In the genomic region with DNA sequence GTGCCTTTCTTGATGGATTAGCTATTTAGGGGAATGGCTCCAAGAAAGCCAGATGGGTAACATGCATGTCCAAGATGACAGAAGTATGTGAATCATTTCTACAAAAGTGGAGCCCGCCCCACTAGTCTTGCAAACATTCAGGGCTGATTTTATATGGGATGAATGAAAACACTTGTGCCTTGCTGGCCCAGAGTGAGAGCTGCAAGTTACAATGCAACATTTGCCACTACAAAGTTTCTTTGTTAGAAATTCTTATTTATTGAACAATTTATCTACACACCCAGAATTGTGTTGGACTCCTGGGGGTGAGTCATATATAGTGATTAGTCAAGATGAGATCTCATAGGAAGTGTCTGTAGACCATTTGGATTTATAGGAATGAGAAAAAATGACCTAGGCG, we compare ENCODE assay signal across 22 cellular contexts. TPM values are rescaled to one million over a fixed set of nuclear protein-coding genes. Genes with fewer than 3 reads are reported as not detected.
DNase-seq lines count a peak whose midpoint lies in the region; ATAC-seq and TF ChIP-seq lines count a peak whose summit lies in the region.
"Had no signal": no experiment of that assay in that cellular context is flagged by ENCODE, and none has a peak within 500 bp of the region (broad histone marks: within the 10 kb centered on the region; RNA-seq: fewer than 3 reads in every experiment).

No MANE protein-coding gene starts in this region.

- H3K4me1 Mint-ChIP-seq in chondrocyte (ENCODE audit: low read depth): peaks cover 21% of the 10 kb centered on the region
- H3K4me1 Mint-ChIP-seq: naive B cell had no signal

- in situ Hi-C loops in IMR-90 (cut with MboI; ENCODE audit: low sequenced_read_pairs): no loop called here

- no peaks in the 10 kb centered on the region for H4K20me1 ChIP-seq in IMR-90 (ENCODE audit: insufficient read depth, low read length)

- no peak overlapping the region for H3K23ac ChIP-seq in IMR-90 (ENCODE audit: low read depth, low read length)

- peak overlapping the region; percentile 14 for H2BK5ac ChIP-seq in IMR-90 (ENCODE audit: low read depth, low read length, poor library complexity, severe bottlenecking)

- H3K9ac ChIP-seq in IMR-90 (ENCODE audit: low read depth, low read length): no peak overlapping the region

- peak; percentile 21 for ATAC-seq in IMR-90 (ENCODE audit: low read depth)
- ATAC-seq in Right ventricle myocardium superior (ENCODE audit: poor library complexity): no peak
- ATAC-seq: activated CD8-positive, alpha-beta T cell treated with anti-CD3 and anti-CD28 coated beads for 36 hours had no signal

- no peaks in the 10 kb centered on the region for H3K27me3 Mint-ChIP-seq in chondrocyte (ENCODE audit: low read depth)

- H2BK20ac ChIP-seq in IMR-90 (ENCODE audit: low read depth, low read length): peak overlapping the region; percentile 43; the same call in 1 of the 2 replicates

- H3K27ac ChIP-seq in IMR-90 (ENCODE audit: insufficient read depth, low read length): no peak overlapping the region
- no peak overlapping the region for H3K27ac ChIP-seq in suprapubic skin
- H3K27ac ChIP-seq: HL-60, prostate gland, SJCRH30 had no signal

- H3K36me3 ChIP-seq in IMR-90 (ENCODE audit: control insufficient read depth, insufficient read depth, low read length) (no peaks in the 10 kb centered on the region), suprapubic skin (no peaks in the 10 kb centered on the region)
- H3K36me3 ChIP-seq: prostate gland, SJCRH30 had no signal

- H2AK9ac ChIP-seq in IMR-90 (replicated peaks; ENCODE audit: low read depth, low read length, poor library complexity): no peak overlapping the region

- H3K56ac ChIP-seq in IMR-90 (ENCODE audit: extremely low read depth, insufficient read depth, low read length): no peak overlapping the region

- DNase-seq in Daoy (ENCODE audit: low read depth): peak; percentile 34
- peak; percentile 50 for DNase-seq in IMR-90
- DNase-seq in dermis blood vessel endothelial cell: peak; percentile 12
- DNase-seq in kidney tubule cell (ENCODE audit: low spot score): peak; percentile 43
- DNase-seq in suprapubic skin (ENCODE audit: low spot score in 2 of 2): no peak
- no peak for DNase-seq in Right ventricle myocardium superior
- no peak for DNase-seq in chondrocyte (ENCODE audit: low spot score)
- DNase-seq in NCI-H748 treated with DMSO at 0.1 percent for 48 hours (lab: John Stamatoyannopoulos, UW): no peak
- DNase-seq: activated CD4-positive, CD25-positive, alpha-beta regulatory T cell; activated CD8-positive, alpha-beta T cell treated with anti-CD3 and anti-CD28 coated beads for 36 hours; AML-193; COR-L47; erythroblast; GDM1; KBM-7; naive B cell; NCI-H2081; NCI-H524; SJCRH30; stimulated activated CD8-positive, alpha-beta memory T cell treated with anti-CD3 and anti-CD28 coated beads, Interleukin-4, amount 100 ng/mL, for 48 hours had no signal

- no TSS peak for BruUV-seq in IMR-90 (replicated peaks; lab: Mats Ljungman, UMichigan)

- H3K14ac ChIP-seq in IMR-90 (replicated peaks; ENCODE audit: low read depth, low read length): no peak overlapping the region; the same call in 1 of the 2 replicates

- H3K27me3 ChIP-seq in IMR-90 (ENCODE audit: control insufficient read depth, insufficient read depth, low read length) (no peaks in the 10 kb centered on the region), suprapubic skin (no peaks in the 10 kb centered on the region)
- H3K27me3 ChIP-seq: SJCRH30 had no signal

- peak overlapping the region; percentile 29; the same call in 1 of the 2 replicates for H3K4me2 ChIP-seq in IMR-90 (ENCODE audit: low read depth, low read length)

- no peak overlapping the region for H3K27ac Mint-ChIP-seq in chondrocyte (ENCODE audit: unreplicated experiment)
- H3K27ac Mint-ChIP-seq: activated CD8-positive, alpha-beta T cell treated with anti-CD3 and anti-CD28 coated beads for 36 hours; naive B cell had no signal

- no peak overlapping the region for H4K5ac ChIP-seq in IMR-90 (ENCODE audit: low read depth, low read length)

- H3K79me1 ChIP-seq in IMR-90 (ENCODE audit: low read depth in 1 of 2, low read length in 2 of 2): no peaks in the 10 kb centered on the region; a peak in 1 of 4 replicates

- H3K4me3 ChIP-seq in IMR-90 (ENCODE audit: insufficient read depth, low read depth, low read length) (no peak overlapping the region), suprapubic skin (no peak overlapping the region)
- H3K4me3 ChIP-seq: prostate gland, SJCRH30 had no signal

- TF ChIP-seq POLR2A in IMR-90 (IDR thresholded peaks at IDR 0.05; ENCODE audit: low read depth, low read length): no peak
- no peak for TF ChIP-seq POLR2A in suprapubic skin (IDR thresholded peaks at IDR 0.05)

- H2BK120ac ChIP-seq in IMR-90 (ENCODE audit: low read depth, low read length): peak overlapping the region; percentile 17; the same call in 1 of the 2 replicates

- H3K9me3 Mint-ChIP-seq in chondrocyte (ENCODE audit: low read depth): peaks cover 6% of the 10 kb centered on the region
- H3K9me3 Mint-ChIP-seq: activated CD8-positive, alpha-beta T cell treated with anti-CD3 and anti-CD28 coated beads for 36 hours had no signal

- H4K91ac ChIP-seq in IMR-90 (ENCODE audit: insufficient read depth, low read depth, low read length): no peak overlapping the region

- H3K9me3 ChIP-seq in IMR-90 (ENCODE audit: control insufficient read depth, insufficient read depth, low read length) (no peaks in the 10 kb centered on the region), suprapubic skin (no peaks in the 10 kb centered on the region)
- H3K9me3 ChIP-seq: prostate gland, SJCRH30 had no signal

- no peaks in the 10 kb centered on the region for H3K9me1 ChIP-seq in IMR-90 (ENCODE audit: insufficient read depth, low read length)

- no peak overlapping the region for H2AFZ ChIP-seq in IMR-90 (replicated peaks; ENCODE audit: low read length, poor library complexity)

- POLR2A ChIA-PET in IMR-90 (lab: Charles Lee; ENCODE audit: unreplicated experiment): no interaction called here

- CTCF ChIA-PET in IMR-90 (lab: Yijun Ruan, JAX): interaction anchor here (1.0 kb wide), 1 partner anchor 53 kb away, joined by 5 read pairs; no protein-coding TSS in a partner anchor

- TF ChIP-seq EP300 in suprapubic skin (IDR thresholded peaks at IDR 0.05): no peak

- no peak overlapping the region for H3K4ac ChIP-seq in IMR-90 (ENCODE audit: low read depth, low read length)

- H2AK5ac ChIP-seq in IMR-90 (ENCODE audit: low read depth, low read length): no peak overlapping the region

- H4K8ac ChIP-seq in IMR-90 (ENCODE audit: low read depth in 2 of 2, low read length in 2 of 2): no peak overlapping the region

- peaks cover 6% of the 10 kb centered on the region; the same call in 1 of the 2 replicates for H3K4me1 ChIP-seq in IMR-90 (ENCODE audit: control insufficient read depth, insufficient read depth, low read length)
- H3K4me1 ChIP-seq in suprapubic skin: peaks cover 3% of the 10 kb centered on the region
- H3K4me1 ChIP-seq: prostate gland, SJCRH30 had no signal

- TF ChIP-seq CTCF in IMR-90 (conservative IDR thresholded peaks at IDR 0.05; ENCODE audit: low read depth, low read length) (no peak), suprapubic skin (IDR thresholded peaks at IDR 0.05) (no peak), chondrocyte (IDR thresholded peaks at IDR 0.05) (no peak)

- no peak for TF ChIP-seq RAD21 in IMR-90 (IDR thresholded peaks at IDR 0.05; ENCODE audit: low read length)

- dilution Hi-C loops in IMR-90 (cut with HindIII; ENCODE audit: low sequenced_read_pairs, unreplicated experiment): no loop called here

- WGBS in IMR-90 (ENCODE audit: extremely low coverage in 2 of 2, insufficient read length in 1 of 2), 2 experiments: no CpG with 5 or more reads among the region's 2 CpGs
- WGBS in suprapubic skin: 70% methylated on average over 2 of the region's 2 CpGs

- H3K36me3 Mint-ChIP-seq in chondrocyte (ENCODE audit: low read depth): peaks cover 3% of the 10 kb centered on the region
- H3K36me3 Mint-ChIP-seq: naive B cell had no signal

- peak overlapping the region; percentile 10; the same call in 1 of the 2 replicates for H3K18ac ChIP-seq in IMR-90 (ENCODE audit: low read depth, low read length)

- intact Hi-C loops in IMR-90 (cut with micrococcal nuclease): loop anchor here (5.0 kb wide), 1 partner anchor 38 kb away; no protein-coding TSS in a partner anchor
- intact Hi-C loops in Right ventricle myocardium superior (cut with DNase I): no loop called here

- H2BK15ac ChIP-seq in IMR-90 (ENCODE audit: low read depth, low read length): no peak overlapping the region; the same call in 2 of the 3 replicates

- no peak overlapping the region for H3K4me3 Mint-ChIP-seq in chondrocyte (ENCODE audit: unreplicated experiment)
- H3K4me3 Mint-ChIP-seq: activated CD8-positive, alpha-beta T cell treated with anti-CD3 and anti-CD28 coated beads for 36 hours; naive B cell had no signal

TF ChIP-seq in IMR-90, 13 proteins besides CTCF, POLR2A, EP300 and RAD21:
- TF ChIP-seq CHD1 (IDR thresholded peaks at IDR 0.05; ENCODE audit: low read depth, low read length) (no peak), FOS (IDR thresholded peaks at IDR 0.05; ENCODE audit: low read depth, low read length) (peak; percentile 35; the same call in 1 of the 2 replicates)

RNA-seq across cellular contexts. Expression of a gene that starts 53.3 kb away (rescaled TPM):
- 298 and 307 TPM in 2 replicates for total RNA-seq in Daoy (2014; rRNA removed; shearing (Covaris generic))
- 196 and 275 TPM in 2 replicates for total RNA-seq in IMR-90 (2012; rRNA removed)
- 119 and 121 TPM in 2 replicates for polyA plus RNA-seq in IMR-90 (2012; rRNA removed)
- 38.1 and 38.8 TPM in 2 replicates for polyA plus RNA-seq in IMR-90 (2012; cell fraction: cytosol; rRNA removed)
- 32.4 and 131 TPM in 2 replicates for polyA plus RNA-seq in IMR-90 (2012; cell fraction: nucleus; rRNA removed; ENCODE audit: low replicate concordance)
- total RNA-seq in dermis blood vessel endothelial cell: 19.6 and 23.4 TPM in 2 replicates
- 10 to 100 TPM in 3 of 4 donors, 1 to 10 TPM in 1; 9.8 to 23.7 (median 19.0) TPM for total RNA-seq in suprapubic skin
- 27.2 TPM for total RNA-seq in Right ventricle myocardium superior
- total RNA-seq in chondrocyte: 51.8 to 64.1 TPM (median 63.2 TPM) in 3 replicates

Comparison
In these comparisons a context has a peak if more than half of its experiments do, and no peak if none do; other contexts are left out.
1. DNase-seq: peak in Daoy (single experiment), IMR-90 (single experiment), dermis blood vessel endothelial cell (single experiment) and kidney tubule cell (single experiment); none in suprapubic skin (0 of 2), Right ventricle myocardium superior (single experiment), chondrocyte (single experiment) and NCI-H748 treated with DMSO at 0.1 percent for 48 hours (single experiment).